ENCODE assay signal across 1 cellular context in the genomic region with DNA sequence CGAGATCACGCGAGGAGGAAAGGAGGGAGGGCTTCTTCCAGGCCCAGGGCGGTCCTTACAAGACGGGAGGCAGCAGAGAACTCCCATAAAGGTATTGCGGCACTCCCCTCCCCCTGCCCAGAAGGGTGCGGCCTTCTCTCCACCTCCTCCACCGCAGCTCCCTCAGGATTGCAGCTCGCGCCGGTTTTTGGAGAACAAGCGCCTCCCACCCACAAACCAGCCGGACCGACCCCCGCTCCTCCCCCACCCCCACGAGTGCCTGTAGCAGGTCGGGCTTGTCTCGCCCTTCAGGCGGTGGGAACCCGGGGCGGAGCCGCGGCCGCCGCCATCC.
TF ChIP-seq lines count a peak whose summit lies in the region.

No MANE protein-coding gene starts in this region.

TF ChIP-seq in K562, 482 proteins besides CTCF, POLR2A, EP300 and RAD21 (continued from another document and continues in another):
- TF ChIP-seq, protein P1, sequence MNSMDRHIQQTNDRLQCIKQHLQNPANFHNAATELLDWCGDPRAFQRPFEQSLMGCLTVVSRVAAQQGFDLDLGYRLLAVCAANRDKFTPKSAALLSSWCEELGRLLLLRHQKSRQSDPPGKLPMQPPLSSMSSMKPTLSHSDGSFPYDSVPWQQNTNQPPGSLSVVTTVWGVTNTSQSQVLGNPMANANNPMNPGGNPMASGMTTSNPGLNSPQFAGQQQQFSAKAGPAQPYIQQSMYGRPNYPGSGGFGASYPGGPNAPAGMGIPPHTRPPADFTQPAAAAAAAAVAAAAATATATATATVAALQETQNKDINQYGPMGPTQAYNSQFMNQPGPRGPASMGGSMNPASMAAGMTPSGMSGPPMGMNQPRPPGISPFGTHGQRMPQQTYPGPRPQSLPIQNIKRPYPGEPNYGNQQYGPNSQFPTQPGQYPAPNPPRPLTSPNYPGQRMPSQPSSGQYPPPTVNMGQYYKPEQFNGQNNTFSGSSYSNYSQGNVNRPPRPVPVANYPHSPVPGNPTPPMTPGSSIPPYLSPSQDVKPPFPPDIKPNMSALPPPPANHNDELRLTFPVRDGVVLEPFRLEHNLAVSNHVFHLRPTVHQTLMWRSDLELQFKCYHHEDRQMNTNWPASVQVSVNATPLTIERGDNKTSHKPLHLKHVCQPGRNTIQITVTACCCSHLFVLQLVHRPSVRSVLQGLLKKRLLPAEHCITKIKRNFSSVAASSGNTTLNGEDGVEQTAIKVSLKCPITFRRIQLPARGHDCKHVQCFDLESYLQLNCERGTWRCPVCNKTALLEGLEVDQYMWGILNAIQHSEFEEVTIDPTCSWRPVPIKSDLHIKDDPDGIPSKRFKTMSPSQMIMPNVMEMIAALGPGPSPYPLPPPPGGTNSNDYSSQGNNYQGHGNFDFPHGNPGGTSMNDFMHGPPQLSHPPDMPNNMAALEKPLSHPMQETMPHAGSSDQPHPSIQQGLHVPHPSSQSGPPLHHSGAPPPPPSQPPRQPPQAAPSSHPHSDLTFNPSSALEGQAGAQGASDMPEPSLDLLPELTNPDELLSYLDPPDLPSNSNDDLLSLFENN (IDR thresholded peaks at IDR 0.05; ENCODE audit: low read depth in 2 of 2, low read length in 2 of 2): no peak
- no peak for TF ChIP-seq ZNF431 (CRISPR knock-in tag; IDR thresholded peaks at IDR 0.05)
- no peak for TF ChIP-seq ZNF23 (CRISPR knock-in tag; IDR thresholded peaks at IDR 0.05)
- TF ChIP-seq ZNF239 (CRISPR knock-in tag; IDR thresholded peaks at IDR 0.05): no peak
- peak; percentile 35; the same call in 1 of the 2 replicates for TF ChIP-seq SMAD3 (CRISPR knock-in tag; conservative IDR thresholded peaks at IDR 0.05)
- TF ChIP-seq, protein P2, sequence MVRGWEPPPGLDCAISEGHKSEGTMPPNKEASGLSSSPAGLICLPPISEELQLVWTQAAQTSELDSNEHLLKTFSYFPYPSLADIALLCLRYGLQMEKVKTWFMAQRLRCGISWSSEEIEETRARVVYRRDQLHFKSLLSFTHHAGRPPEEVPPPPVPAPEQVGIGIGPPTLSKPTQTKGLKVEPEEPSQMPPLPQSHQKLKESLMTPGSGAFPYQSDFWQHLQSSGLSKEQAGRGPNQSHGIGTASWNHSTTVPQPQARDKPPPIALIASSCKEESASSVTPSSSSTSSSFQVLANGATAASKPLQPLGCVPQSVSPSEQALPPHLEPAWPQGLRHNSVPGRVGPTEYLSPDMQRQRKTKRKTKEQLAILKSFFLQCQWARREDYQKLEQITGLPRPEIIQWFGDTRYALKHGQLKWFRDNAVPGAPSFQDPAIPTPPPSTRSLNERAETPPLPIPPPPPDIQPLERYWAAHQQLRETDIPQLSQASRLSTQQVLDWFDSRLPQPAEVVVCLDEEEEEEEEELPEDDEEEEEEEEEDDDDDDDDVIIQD (CRISPR knock-in tag; IDR thresholded peaks at IDR 0.05): no peak
- TF ChIP-seq PML (IDR thresholded peaks at IDR 0.05; ENCODE audit: low read length): peak; percentile 57
- TF ChIP-seq CREM (IDR thresholded peaks at IDR 0.05; ENCODE audit: low read depth): peak; percentile 80; the same call in 1 of the 2 replicates
- TF ChIP-seq NUFIP1 (IDR thresholded peaks at IDR 0.05; ENCODE audit: partially characterized antibody): no peak
- 0 out of 2 replicates have a peak, but pooled peaks have one; percentile 53 for TF ChIP-seq ZBED1 (IDR thresholded peaks at IDR 0.05)
- 0 out of 2 replicates have a peak, but pooled peaks have one; percentile 3 for TF ChIP-seq HIVEP1 (CRISPR knock-in tag; IDR thresholded peaks at IDR 0.05)
- TF ChIP-seq, protein P3, sequence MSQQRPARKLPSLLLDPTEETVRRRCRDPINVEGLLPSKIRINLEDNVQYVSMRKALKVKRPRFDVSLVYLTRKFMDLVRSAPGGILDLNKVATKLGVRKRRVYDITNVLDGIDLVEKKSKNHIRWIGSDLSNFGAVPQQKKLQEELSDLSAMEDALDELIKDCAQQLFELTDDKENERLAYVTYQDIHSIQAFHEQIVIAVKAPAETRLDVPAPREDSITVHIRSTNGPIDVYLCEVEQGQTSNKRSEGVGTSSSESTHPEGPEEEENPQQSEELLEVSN (IDR thresholded peaks at IDR 0.05; ENCODE audit: borderline replicate concordance in 1 of 2, extremely low read depth in 1 of 2, insufficient read depth in 1 of 2, insufficient read length in 1 of 2, low read depth in 1 of 2, low read length in 1 of 2, poor library complexity in 1 of 2, severe bottlenecking in 1 of 2): peak in 1 of 2 experiments; percentile 4
- no peak for TF ChIP-seq MAFF (IDR thresholded peaks at IDR 0.05; ENCODE audit: low read length)
- TF ChIP-seq, protein P4, sequence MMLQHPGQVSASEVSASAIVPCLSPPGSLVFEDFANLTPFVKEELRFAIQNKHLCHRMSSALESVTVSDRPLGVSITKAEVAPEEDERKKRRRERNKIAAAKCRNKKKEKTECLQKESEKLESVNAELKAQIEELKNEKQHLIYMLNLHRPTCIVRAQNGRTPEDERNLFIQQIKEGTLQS (IDR thresholded peaks at IDR 0.05): peak; percentile 19; the same call in 1 of the 2 replicates
- TF ChIP-seq, protein P4 (CRISPR knock-in tag; conservative IDR thresholded peaks at IDR 0.05): no peak
- TF ChIP-seq SUPT5H (IDR thresholded peaks at IDR 0.05): peak; percentile 53
- TF ChIP-seq YY1 (IDR thresholded peaks at IDR 0.05; ENCODE audit: borderline replicate concordance in 1 of 3, control insufficient read depth in 1 of 3, extremely low read depth in 1 of 3, insufficient read depth in 3 of 3, insufficient read length in 1 of 3, insufficient replicate concordance in 2 of 3, low read depth in 1 of 3, low read length in 2 of 3): peak in 1 of 3 experiments; percentile 45
- TF ChIP-seq EGR1 (conservative IDR thresholded peaks at IDR 0.05): no peak
- TF ChIP-seq, protein P5, sequence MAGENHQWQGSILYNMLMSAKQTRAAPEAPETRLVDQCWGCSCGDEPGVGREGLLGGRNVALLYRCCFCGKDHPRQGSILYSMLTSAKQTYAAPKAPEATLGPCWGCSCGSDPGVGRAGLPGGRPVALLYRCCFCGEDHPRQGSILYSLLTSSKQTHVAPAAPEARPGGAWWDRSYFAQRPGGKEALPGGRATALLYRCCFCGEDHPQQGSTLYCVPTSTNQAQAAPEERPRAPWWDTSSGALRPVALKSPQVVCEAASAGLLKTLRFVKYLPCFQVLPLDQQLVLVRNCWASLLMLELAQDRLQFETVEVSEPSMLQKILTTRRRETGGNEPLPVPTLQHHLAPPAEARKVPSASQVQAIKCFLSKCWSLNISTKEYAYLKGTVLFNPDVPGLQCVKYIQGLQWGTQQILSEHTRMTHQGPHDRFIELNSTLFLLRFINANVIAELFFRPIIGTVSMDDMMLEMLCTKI (IDR thresholded peaks at IDR 0.05; ENCODE audit: partially characterized antibody): no peak
- TF ChIP-seq ZBTB8A (IDR thresholded peaks at IDR 0.05; ENCODE audit: partially characterized antibody): no peak
- TF ChIP-seq CHD2 (IDR thresholded peaks at IDR 0.05; ENCODE audit: low read depth, low read length): peak; percentile 68; the same call in 1 of the 2 replicates
- no peak for TF ChIP-seq HEY1 (CRISPR knock-in tag; IDR thresholded peaks at IDR 0.05; ENCODE audit: borderline replicate concordance)
- 0 out of 2 replicates have a peak, but pooled peaks have one; percentile 6 for TF ChIP-seq SPI1 (IDR thresholded peaks at IDR 0.05; ENCODE audit: borderline replicate concordance, low read depth, low read length)
- no peak for TF ChIP-seq FOXM1 (IDR thresholded peaks at IDR 0.05; ENCODE audit: low read depth)
- 0 out of 2 replicates have a peak, but pooled peaks have one; percentile 37 for TF ChIP-seq FOXM1 (CRISPR knock-in tag; IDR thresholded peaks at IDR 0.05; ENCODE audit: low read depth)
- TF ChIP-seq NR2C1 (IDR thresholded peaks at IDR 0.05): no peak
- TF ChIP-seq NR2C1 (tag; IDR thresholded peaks at IDR 0.05): no peak
- TF ChIP-seq, protein P6, sequence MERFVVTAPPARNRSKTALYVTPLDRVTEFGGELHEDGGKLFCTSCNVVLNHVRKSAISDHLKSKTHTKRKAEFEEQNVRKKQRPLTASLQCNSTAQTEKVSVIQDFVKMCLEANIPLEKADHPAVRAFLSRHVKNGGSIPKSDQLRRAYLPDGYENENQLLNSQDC (CRISPR knock-in tag; IDR thresholded peaks at IDR 0.05): 0 out of 2 replicates have a peak, but pooled peaks have one; percentile 49
- TF ChIP-seq ZNF77 (CRISPR knock-in tag; IDR thresholded peaks at IDR 0.05): no peak
- TF ChIP-seq ZC3H11A (IDR thresholded peaks at IDR 0.05; ENCODE audit: low read depth, low read length): no peak
- TF ChIP-seq, protein P7, sequence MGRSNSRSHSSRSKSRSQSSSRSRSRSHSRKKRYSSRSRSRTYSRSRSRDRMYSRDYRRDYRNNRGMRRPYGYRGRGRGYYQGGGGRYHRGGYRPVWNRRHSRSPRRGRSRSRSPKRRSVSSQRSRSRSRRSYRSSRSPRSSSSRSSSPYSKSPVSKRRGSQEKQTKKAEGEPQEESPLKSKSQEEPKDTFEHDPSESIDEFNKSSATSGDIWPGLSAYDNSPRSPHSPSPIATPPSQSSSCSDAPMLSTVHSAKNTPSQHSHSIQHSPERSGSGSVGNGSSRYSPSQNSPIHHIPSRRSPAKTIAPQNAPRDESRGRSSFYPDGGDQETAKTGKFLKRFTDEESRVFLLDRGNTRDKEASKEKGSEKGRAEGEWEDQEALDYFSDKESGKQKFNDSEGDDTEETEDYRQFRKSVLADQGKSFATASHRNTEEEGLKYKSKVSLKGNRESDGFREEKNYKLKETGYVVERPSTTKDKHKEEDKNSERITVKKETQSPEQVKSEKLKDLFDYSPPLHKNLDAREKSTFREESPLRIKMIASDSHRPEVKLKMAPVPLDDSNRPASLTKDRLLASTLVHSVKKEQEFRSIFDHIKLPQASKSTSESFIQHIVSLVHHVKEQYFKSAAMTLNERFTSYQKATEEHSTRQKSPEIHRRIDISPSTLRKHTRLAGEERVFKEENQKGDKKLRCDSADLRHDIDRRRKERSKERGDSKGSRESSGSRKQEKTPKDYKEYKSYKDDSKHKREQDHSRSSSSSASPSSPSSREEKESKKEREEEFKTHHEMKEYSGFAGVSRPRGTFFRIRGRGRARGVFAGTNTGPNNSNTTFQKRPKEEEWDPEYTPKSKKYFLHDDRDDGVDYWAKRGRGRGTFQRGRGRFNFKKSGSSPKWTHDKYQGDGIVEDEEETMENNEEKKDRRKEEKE (IDR thresholded peaks at IDR 0.05; ENCODE audit: borderline replicate concordance in 1 of 2, control insufficient read depth in 1 of 2, low read depth in 2 of 2, low read length in 1 of 2): 0 out of 4 replicates have a peak, but pooled peaks of 1 of the 2 experiments have one; percentile 75
- TF ChIP-seq, protein P8, sequence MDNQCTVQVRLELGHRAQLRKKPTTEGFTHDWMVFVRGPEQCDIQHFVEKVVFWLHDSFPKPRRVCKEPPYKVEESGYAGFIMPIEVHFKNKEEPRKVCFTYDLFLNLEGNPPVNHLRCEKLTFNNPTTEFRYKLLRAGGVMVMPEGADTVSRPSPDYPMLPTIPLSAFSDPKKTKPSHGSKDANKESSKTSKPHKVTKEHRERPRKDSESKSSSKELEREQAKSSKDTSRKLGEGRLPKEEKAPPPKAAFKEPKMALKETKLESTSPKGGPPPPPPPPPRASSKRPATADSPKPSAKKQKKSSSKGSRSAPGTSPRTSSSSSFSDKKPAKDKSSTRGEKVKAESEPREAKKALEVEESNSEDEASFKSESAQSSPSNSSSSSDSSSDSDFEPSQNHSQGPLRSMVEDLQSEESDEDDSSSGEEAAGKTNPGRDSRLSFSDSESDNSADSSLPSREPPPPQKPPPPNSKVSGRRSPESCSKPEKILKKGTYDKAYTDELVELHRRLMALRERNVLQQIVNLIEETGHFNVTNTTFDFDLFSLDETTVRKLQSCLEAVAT (IDR thresholded peaks at IDR 0.05): 0 out of 4 replicates have a peak, but pooled peaks of 1 of the 2 experiments have one; percentile 54
- TF ChIP-seq HNRNPUL1 (IDR thresholded peaks at IDR 0.05; ENCODE audit: low read length): no peak
- no peak for TF ChIP-seq ZNF253 (CRISPR knock-in tag; conservative IDR thresholded peaks at IDR 0.05)
- no peak for TF ChIP-seq ZNF311 (CRISPR knock-in tag; IDR thresholded peaks at IDR 0.05)
- peak; percentile 54 for TF ChIP-seq TAF9B (IDR thresholded peaks at IDR 0.05; ENCODE audit: partially characterized antibody)
- no peak for TF ChIP-seq ZNF583 (CRISPR knock-in tag; IDR thresholded peaks at IDR 0.05)
- TF ChIP-seq, protein P9, sequence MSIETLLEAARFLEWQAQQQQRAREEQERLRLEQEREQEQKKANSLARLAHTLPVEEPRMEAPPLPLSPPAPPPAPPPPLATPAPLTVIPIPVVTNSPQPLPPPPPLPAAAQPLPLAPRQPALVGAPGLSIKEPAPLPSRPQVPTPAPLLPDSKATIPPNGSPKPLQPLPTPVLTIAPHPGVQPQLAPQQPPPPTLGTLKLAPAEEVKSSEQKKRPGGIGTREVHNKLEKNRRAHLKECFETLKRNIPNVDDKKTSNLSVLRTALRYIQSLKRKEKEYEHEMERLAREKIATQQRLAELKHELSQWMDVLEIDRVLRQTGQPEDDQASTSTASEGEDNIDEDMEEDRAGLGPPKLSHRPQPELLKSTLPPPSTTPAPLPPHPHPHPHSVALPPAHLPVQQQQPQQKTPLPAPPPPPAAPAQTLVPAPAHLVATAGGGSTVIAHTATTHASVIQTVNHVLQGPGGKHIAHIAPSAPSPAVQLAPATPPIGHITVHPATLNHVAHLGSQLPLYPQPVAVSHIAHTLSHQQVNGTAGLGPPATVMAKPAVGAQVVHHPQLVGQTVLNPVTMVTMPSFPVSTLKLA (conservative IDR thresholded peaks at IDR 0.05): peak in 1 of 2 experiments; percentile 81
- no peak; the same call in 1 of the 2 replicates for TF ChIP-seq JUND (IDR thresholded peaks at IDR 0.05; ENCODE audit: borderline replicate concordance, low read depth, low read length)
- peak; percentile 66; the same call in 1 of the 3 replicates for TF ChIP-seq JUND (tag; IDR thresholded peaks at IDR 0.05; ENCODE audit: borderline replicate concordance, low read depth, low read length)
- TF ChIP-seq, protein P10, sequence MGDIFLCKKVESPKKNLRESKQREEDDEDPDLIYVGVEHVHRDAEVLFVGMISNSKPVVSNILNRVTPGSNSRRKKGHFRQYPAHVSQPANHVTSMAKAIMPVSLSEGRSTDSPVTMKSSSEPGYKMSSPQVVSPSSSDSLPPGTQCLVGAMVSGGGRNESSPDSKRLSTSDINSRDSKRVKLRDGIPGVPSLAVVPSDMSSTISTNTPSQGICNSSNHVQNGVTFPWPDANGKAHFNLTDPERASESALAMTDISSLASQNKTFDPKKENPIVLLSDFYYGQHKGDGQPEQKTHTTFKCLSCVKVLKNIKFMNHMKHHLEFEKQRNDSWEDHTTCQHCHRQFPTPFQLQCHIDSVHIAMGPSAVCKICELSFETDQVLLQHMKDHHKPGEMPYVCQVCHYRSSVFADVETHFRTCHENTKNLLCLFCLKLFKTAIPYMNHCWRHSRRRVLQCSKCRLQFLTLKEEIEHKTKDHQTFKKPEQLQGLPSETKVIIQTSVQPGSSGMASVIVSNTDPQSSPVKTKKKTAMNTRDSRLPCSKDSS (IDR thresholded peaks at IDR 0.05; ENCODE audit: low read depth, partially characterized antibody): no peak
- no peak for TF ChIP-seq ZNF586 (CRISPR knock-in tag; conservative IDR thresholded peaks at IDR 0.05)
- TF ChIP-seq KAT7 (CRISPR knock-in tag; IDR thresholded peaks at IDR 0.05; ENCODE audit: borderline replicate concordance): 0 out of 2 replicates have a peak, but pooled peaks have one; percentile 15
- 0 out of 2 replicates have a peak, but pooled peaks have one; percentile 21 for TF ChIP-seq MTA1 (IDR thresholded peaks at IDR 0.05; ENCODE audit: borderline replicate concordance)
- TF ChIP-seq PHB2 (IDR thresholded peaks at IDR 0.05; ENCODE audit: low read depth): 0 out of 2 replicates have a peak, but pooled peaks have one; percentile 7
